Comparison of ENCODE assay signal across 12 cellular contexts in the genomic region with DNA sequence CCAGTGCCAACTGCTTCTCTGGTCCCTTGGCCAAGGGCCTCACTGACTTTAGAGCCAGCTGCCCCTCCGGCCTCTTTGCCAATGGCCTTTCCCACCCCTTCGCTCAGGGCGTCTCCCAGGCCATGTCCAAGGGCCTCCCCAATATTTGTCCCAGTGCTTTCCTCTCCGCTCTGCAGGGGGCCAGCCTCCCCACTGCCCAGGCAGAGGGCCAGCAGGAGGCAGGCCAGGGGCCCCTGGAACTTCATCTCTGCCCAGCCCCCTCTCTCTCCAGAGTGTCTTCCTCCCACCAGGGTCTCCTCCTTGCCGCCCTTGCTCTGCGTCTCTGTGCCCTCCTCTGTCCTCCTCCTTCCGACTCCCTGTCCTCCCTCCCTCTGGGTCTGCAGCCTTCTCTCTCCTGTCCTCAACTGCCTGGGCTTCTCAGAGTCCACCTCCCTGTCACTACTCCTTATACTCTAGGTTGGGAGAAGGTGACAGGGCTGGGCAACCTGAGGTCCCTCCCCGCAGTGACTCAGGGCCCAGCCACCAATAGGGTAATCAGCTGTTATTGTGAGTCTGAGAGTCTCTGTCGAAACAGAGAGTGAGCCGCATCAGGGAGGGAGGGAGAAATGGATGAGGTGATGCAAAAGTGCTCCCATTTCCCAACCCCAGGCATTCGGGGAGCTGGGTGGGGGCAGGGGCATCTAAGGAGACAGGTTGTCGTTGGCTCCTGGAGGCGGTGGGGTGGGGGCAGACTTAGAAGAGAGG. TPM values are rescaled to one million over a fixed set of nuclear protein-coding genes. Genes with fewer than 3 reads are reported as not detected.
DNase-seq lines count a peak whose midpoint lies in the region; ATAC-seq, FAIRE-seq and TF ChIP-seq lines count a peak whose summit lies in the region.
"Had no signal": no experiment of that assay in that cellular context is flagged by ENCODE, and none has a peak within 500 bp of the region (broad histone marks: within the 10 kb centered on the region; RNA-seq: fewer than 3 reads in every experiment).

A gene with protein sequence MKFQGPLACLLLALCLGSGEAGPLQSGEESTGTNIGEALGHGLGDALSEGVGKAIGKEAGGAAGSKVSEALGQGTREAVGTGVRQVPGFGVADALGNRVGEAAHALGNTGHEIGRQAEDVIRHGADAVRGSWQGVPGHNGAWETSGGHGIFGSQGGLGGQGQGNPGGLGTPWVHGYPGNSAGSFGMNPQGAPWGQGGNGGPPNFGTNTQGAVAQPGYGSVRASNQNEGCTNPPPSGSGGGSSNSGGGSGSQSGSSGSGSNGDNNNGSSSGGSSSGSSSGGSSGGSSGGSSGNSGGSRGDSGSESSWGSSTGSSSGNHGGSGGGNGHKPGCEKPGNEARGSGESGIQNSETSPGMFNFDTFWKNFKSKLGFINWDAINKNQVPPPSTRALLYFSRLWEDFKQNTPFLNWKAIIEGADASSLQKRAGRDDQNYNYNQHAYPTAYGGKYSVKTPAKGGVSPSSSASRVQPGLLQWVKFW (minus strand): TSS at position 419 of the 744 bp plus-strand sequence. CDS start 174 bp downstream, at position 245.

- no peak within 1 kb of the TSS for H4K5ac ChIP-seq in mesendoderm (ENCODE audit: low read length)

- H3K18ac ChIP-seq in mesendoderm (ENCODE audit: low read length) = no peak within 1 kb of the TSS

- H3K9me3 ChIP-seq in A549 (no peaks in the 10 kb centered on the region), HUES48 (ENCODE audit: control insufficient read depth, insufficient read depth, low read length) (no peaks in the 10 kb centered on the region), endodermal cell (ENCODE audit: control insufficient read depth, low read length) (no peaks in the 10 kb centered on the region)
- H3K9me3 ChIP-seq: MG63 had no signal

- no peak for TF ChIP-seq POLR2A in A549 (IDR thresholded peaks at IDR 0.05; ENCODE audit: low read length)

- H3K9ac ChIP-seq in HUES48 (ENCODE audit: low read depth, low read length) = no peak within 1 kb of the TSS
- no peak within 1 kb of the TSS for H3K9ac ChIP-seq in endodermal cell (ENCODE audit: extremely low read depth, low read length, poor library complexity, severe bottlenecking)
- peak within 1 kb of the TSS; percentile 25 for H3K9ac ChIP-seq in mesendoderm (ENCODE audit: low read length)

- no peak for FAIRE-seq in A549 (lab: Jason Lieb, UNC)
- FAIRE-seq: endometrium had no signal

- H3K4me1 ChIP-seq in A549 (peaks cover 22% of the 10 kb centered on the region), HUES48 (ENCODE audit: control insufficient read depth, insufficient read depth, low read length) (peaks cover 19% of the 10 kb centered on the region), endodermal cell (ENCODE audit: control insufficient read depth, insufficient read depth, low read length) (peaks cover 4% of the 10 kb centered on the region), mesendoderm (ENCODE audit: control insufficient read depth, low read depth, low read length) (no peaks in the 10 kb centered on the region)

- H2BK120ac ChIP-seq in mesendoderm (ENCODE audit: low read depth, low read length) = no peak within 1 kb of the TSS

- H3K56ac ChIP-seq in mesendoderm (ENCODE audit: low read length) = peak within 1 kb of the TSS; percentile 45

- DNase-seq in A549 (ENCODE audit: low read depth in 1 of 2, low spot score in 1 of 2) (no peak), endodermal cell (peak; percentile 86), mesendoderm (peak; percentile 78), left lobe of liver (ENCODE audit: low spot score) (no peak), OCI-M2 (lab: John Stamatoyannopoulos, UW; ENCODE audit: unreplicated experiment) (no peak)
- DNase-seq in stimulated activated CD4-positive, alpha-beta T cell treated with anti-CD3 and anti-CD28 coated beads, Interleukin-4, amount 100 ng/mL, for 4 hours = no peak
- DNase-seq: stimulated activated naive CD4-positive, alpha-beta T cell treated with Interleukin-2 at 50 U/mL for 16 hours had no signal

- H3K36me3 ChIP-seq in HUES48 (ENCODE audit: control insufficient read depth, insufficient read depth, low read length) (0 out of 2 replicates have a peak, but pooled peaks cover 2% of the 10 kb centered on the region), endodermal cell (ENCODE audit: control insufficient read depth, insufficient read depth, low read length) (peaks cover 2% of the 10 kb centered on the region), mesendoderm (ENCODE audit: control insufficient read depth, insufficient read depth, low read length) (no peaks in the 10 kb centered on the region)
- H3K36me3 ChIP-seq: MG63 had no signal

- H3K27me3 Mint-ChIP-seq in endodermal cell (ENCODE audit: insufficient read depth) = peaks cover 5% of the 10 kb centered on the region

- ATAC-seq in A549 = 0 out of 6 replicates have a peak, but pooled peaks of 1 of the 2 experiments have one; percentile 9
- no peak for ATAC-seq in left lobe of liver
- ATAC-seq in GM21576 (IDR thresholded peaks at IDR 0.05; ENCODE audit: unreplicated experiment) = no peak

- H3K79me1 ChIP-seq in mesendoderm (ENCODE audit: low read length) = peaks cover 5% of the 10 kb centered on the region

- H3K36me3 Mint-ChIP-seq in endodermal cell (ENCODE audit: low read depth) = peaks cover 3% of the 10 kb centered on the region

- TF ChIP-seq CTCF in A549 (IDR thresholded peaks at IDR 0.05) = no peak
- no peak for TF ChIP-seq CTCF in endodermal cell (conservative IDR thresholded peaks at IDR 0.05)

- H3K4me2 ChIP-seq in A549 (peak within 1 kb of the TSS; percentile 9; the same call in 2 of the 3 replicates), mesendoderm (ENCODE audit: low read length) (no peak within 1 kb of the TSS)

- no peak within 1 kb of the TSS for H3K27ac Mint-ChIP-seq in endodermal cell

- no peak for TF ChIP-seq EP300 in A549 (IDR thresholded peaks at IDR 0.05)

- POLR2A ChIA-PET in A549 (lab: Yijun Ruan, JAX) = interaction anchor here (0.6 kb wide), 1 partner anchor 27 kb away, joined by 4 read pairs; no protein-coding TSS in a partner anchor

- H4K8ac ChIP-seq in mesendoderm (ENCODE audit: low read depth, low read length) = no peak within 1 kb of the TSS

- no peak for TF ChIP-seq RAD21 in A549 (conservative IDR thresholded peaks at IDR 0.05 in 1 of 2, IDR thresholded peaks at IDR 0.05 in 1 of 2)

- H3K9me3 Mint-ChIP-seq in endodermal cell = no peaks in the 10 kb centered on the region

- H2AK5ac ChIP-seq in mesendoderm (ENCODE audit: low read length) = no peak within 1 kb of the TSS

- H3K4me3 ChIP-seq in A549 (no peak within 1 kb of the TSS), HUES48 (ENCODE audit: low read depth, low read length) (peak within 1 kb of the TSS; percentile 42), endodermal cell (ENCODE audit: low read length) (no peak within 1 kb of the TSS), mesendoderm (ENCODE audit: low read length) (no peak within 1 kb of the TSS)
- H3K4me3 ChIP-seq: MG63 had no signal

- peaks cover 6% of the 10 kb centered on the region; the same call in 1 of the 2 replicates for H3K27me3 ChIP-seq in HUES48 (ENCODE audit: control insufficient read depth, insufficient read depth, low read length)
- H3K27me3 ChIP-seq in endodermal cell (ENCODE audit: control insufficient read depth, insufficient read depth, low read length, poor library complexity, severe bottlenecking) = no peaks in the 10 kb centered on the region
- H3K27me3 ChIP-seq in mesendoderm (ENCODE audit: insufficient read depth, low read length, poor library complexity) = no peaks in the 10 kb centered on the region

- H3K27ac ChIP-seq in A549 (peak within 1 kb of the TSS in 1 of 2 experiments; percentile 12; a peak in 1 of 6 replicates), HUES48 (ENCODE audit: low read depth, low read length) (no peak within 1 kb of the TSS), endodermal cell (ENCODE audit: low read depth, low read length) (no peak within 1 kb of the TSS), mesendoderm (ENCODE audit: low read depth, low read length) (no peak within 1 kb of the TSS)

- H3K79me2 ChIP-seq in mesendoderm (ENCODE audit: control insufficient read depth, insufficient read depth, low read length) = peaks cover 10% of the 10 kb centered on the region

- CTCF ChIA-PET in A549 (lab: Yijun Ruan, JAX) = interaction anchor here (0.9 to 6.2 kb wide), 7 partner anchors 8 to 94 kb away, joined by 3 to 50 read pairs (median 6); no protein-coding TSS in a partner anchor

- H3K23ac ChIP-seq in mesendoderm (ENCODE audit: low read length) = no peak within 1 kb of the TSS

- H2BK5ac ChIP-seq in mesendoderm (ENCODE audit: low read length) = no peak within 1 kb of the TSS

- 69% methylated on average over 13 of the region's 13 CpGs for WGBS in A549 (ENCODE audit: missing lambda C conversion rate)
- 73 to 92% methylated on average over 6 to 13 of the region's 13 CpGs for WGBS in endodermal cell (ENCODE audit: insufficient coverage in 1 of 2, insufficient read length in 1 of 2), 2 experiments
- WGBS in mesendoderm (ENCODE audit: extremely low coverage, insufficient coverage, low lambda C conversion rate) = no CpG with 5 or more reads among the region's 13 CpGs

- no peak within 1 kb of the TSS for H3K4ac ChIP-seq in mesendoderm (ENCODE audit: low read depth, low read length)

- H2BK15ac ChIP-seq in mesendoderm (replicated peaks; ENCODE audit: low read depth) = no peak within 1 kb of the TSS

- peak within 1 kb of the TSS; percentile 18 for H3K4me3 Mint-ChIP-seq in endodermal cell

- H3K4me1 Mint-ChIP-seq in endodermal cell = peaks cover 11% of the 10 kb centered on the region

TF ChIP-seq in A549, 52 proteins besides CTCF, POLR2A, EP300 and RAD21 (continues in another document):
- TF ChIP-seq, protein P1, sequence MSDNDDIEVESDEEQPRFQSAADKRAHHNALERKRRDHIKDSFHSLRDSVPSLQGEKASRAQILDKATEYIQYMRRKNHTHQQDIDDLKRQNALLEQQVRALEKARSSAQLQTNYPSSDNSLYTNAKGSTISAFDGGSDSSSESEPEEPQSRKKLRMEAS (IDR thresholded peaks at IDR 0.05) = no peak
- TF ChIP-seq FOSL2 (IDR thresholded peaks at IDR 0.05) = no peak
- TF ChIP-seq FOSL2 (CRISPR knock-in tag; IDR thresholded peaks at IDR 0.05) = no peak
- no peak for TF ChIP-seq EHF (CRISPR knock-in tag; IDR thresholded peaks at IDR 0.05)
- TF ChIP-seq TFCP2L1 (CRISPR knock-in tag; IDR thresholded peaks at IDR 0.05) = no peak
- no peak for TF ChIP-seq EHMT2 (IDR thresholded peaks at IDR 0.05; ENCODE audit: low read depth)
- no peak for TF ChIP-seq RFX5 (IDR thresholded peaks at IDR 0.05)
- TF ChIP-seq HOXA7 (CRISPR knock-in tag; IDR thresholded peaks at IDR 0.05) = no peak
- no peak for TF ChIP-seq JUN (IDR thresholded peaks at IDR 0.05)
- TF ChIP-seq SREBF2 (IDR thresholded peaks at IDR 0.05) = no peak

RNA-seq across cellular contexts. Expression of the gene that starts here (rescaled TPM):
- polyA plus RNA-seq in A549 (2011; rRNA removed) = 18.0 and 21.5 TPM in 2 replicates
- 5.7 and 7.9 TPM in 2 replicates for polyA plus RNA-seq in A549 (2012; cell fraction: cytosol; rRNA removed)
- polyA plus RNA-seq in A549 (2012; cell fraction: nucleus; rRNA removed) = 5.5 and 8.3 TPM in 2 replicates
- polyA plus RNA-seq in A549 (2017; fragmentation: RNase III; extraction: RNeasy Plus Mini Kit Qiagen cat#74134 plus additional on column Dnase treatment) = 37.0 to 41.6 TPM (median 40.6 TPM) in 3 replicates
- 8.1 and 12.2 TPM in 2 replicates for polyA minus RNA-seq in A549 (2011; rRNA and poly(A)+ RNA removed)
- total RNA-seq in endodermal cell = 100 to 1,000 TPM; 430 to 451 TPM
- polyA plus RNA-seq in endodermal cell (2013, experiment 1 of 2) = 127 TPM
- 121 TPM for polyA plus RNA-seq in endodermal cell (2013, experiment 2 of 2)
- 602 TPM for polyA plus RNA-seq in mesendoderm (2013, experiment 1 of 2)
- polyA plus RNA-seq in mesendoderm (2013, experiment 2 of 2) = 595 TPM
- total RNA-seq in left lobe of liver = 2.0 TPM
- total RNA-seq: pulmonary artery endothelial cell had no signal

Comparison
In these comparisons a context has a peak if more than half of its experiments do, and no peak if none do; other contexts are left out.
1. RNA of the gene that starts here (total RNA-seq): 430 to 451 TPM in endodermal cell; 2.0 TPM in left lobe of liver (single experiment); every median in the first group is over 100 times any median in the second.
2. DNase-seq: peak in endodermal cell (single experiment) and mesendoderm (single experiment); none in A549 (0 of 2), left lobe of liver (single experiment), OCI-M2 (single experiment) and stimulated activated CD4-positive, alpha-beta T cell treated with anti-CD3 and anti-CD28 coated beads, Interleukin-4, amount 100 ng/mL, for 4 hours (0 of 2).